ENCODE assay signal across 9 cellular contexts in the genomic region with DNA sequence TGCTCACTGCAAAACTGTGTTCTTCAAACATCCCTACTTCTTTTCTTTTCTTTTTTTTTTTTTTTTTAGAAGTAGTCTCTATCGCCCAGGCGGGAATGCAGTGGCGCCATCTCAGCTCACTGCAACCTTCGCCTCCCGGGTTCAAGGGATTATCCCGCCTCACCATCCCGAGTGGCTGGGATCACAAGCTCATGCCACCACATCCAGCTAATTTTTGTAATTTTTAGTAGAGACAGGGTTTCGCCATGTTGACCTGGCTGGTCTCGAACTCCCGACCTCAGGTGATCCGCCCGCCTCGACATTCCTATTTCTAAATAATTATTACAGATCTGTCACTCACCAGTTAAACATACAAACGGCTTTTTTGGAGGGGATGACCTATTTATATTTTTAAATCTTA. TPM values are rescaled to one million over a fixed set of nuclear protein-coding genes. Genes with fewer than 3 reads are reported as not detected.
DNase-seq lines count a peak whose midpoint lies in the region; ATAC-seq, FAIRE-seq and TF ChIP-seq lines count a peak whose summit lies in the region.
"Had no signal": no experiment of that assay in that cellular context is flagged by ENCODE, and none has a peak within 500 bp of the region (broad histone marks: within the 10 kb centered on the region; RNA-seq: fewer than 3 reads in every experiment).

No MANE protein-coding gene starts in this region.

- no peak overlapping the region for H4K5ac ChIP-seq in mesendoderm (ENCODE audit: low read length)

- no peak for FAIRE-seq in GM19239 (lab: Jason Lieb, UNC)

- H3K23ac ChIP-seq in mesendoderm (ENCODE audit: low read length) = no peak overlapping the region

- H3K4ac ChIP-seq in mesendoderm (ENCODE audit: low read depth, low read length) = no peak overlapping the region

- H2BK120ac ChIP-seq in mesendoderm (ENCODE audit: low read depth, low read length) = no peak overlapping the region

- H3K4me1 ChIP-seq in heart left ventricle (peaks cover 8 to 54% (median 37%) of the 10 kb centered on the region in 12 donors), mesendoderm (ENCODE audit: control insufficient read depth, low read depth, low read length) (peaks cover 6% of the 10 kb centered on the region), upper lobe of right lung (peaks cover 36% of the 10 kb centered on the region)

- ATAC-seq in heart left ventricle = no peak
- ATAC-seq in left ventricle myocardium superior = no peak
- no peak for ATAC-seq in upper lobe of right lung

- H3K56ac ChIP-seq in mesendoderm (ENCODE audit: low read length) = no peak overlapping the region

- no peak overlapping the region for H3K4me2 ChIP-seq in mesendoderm (ENCODE audit: low read length)

- H3K36me3 ChIP-seq in heart left ventricle (peaks cover 0 to 28% (median 6%) of the 10 kb centered on the region in 9 donors), brain microvascular endothelial cell (replicated peaks) (no peaks in the 10 kb centered on the region), mesendoderm (ENCODE audit: control insufficient read depth, insufficient read depth, low read length) (no peaks in the 10 kb centered on the region), upper lobe of right lung (peaks cover 31% of the 10 kb centered on the region)

- in situ Hi-C loops in brain microvascular endothelial cell (cut with HindIII; ENCODE audit: low pct_ligation_motif_present, low sequenced_read_pairs) = no loop called here

- peak overlapping the region; percentile 95 for H3K9ac ChIP-seq in mesendoderm (ENCODE audit: low read length)

- H3K27me3 ChIP-seq in heart left ventricle (no peaks in the 10 kb centered on the region), brain microvascular endothelial cell (replicated peaks) (no peaks in the 10 kb centered on the region), mesendoderm (ENCODE audit: insufficient read depth, low read length, poor library complexity) (no peaks in the 10 kb centered on the region), upper lobe of right lung (no peaks in the 10 kb centered on the region)

- H3K18ac ChIP-seq in mesendoderm (ENCODE audit: low read length) = no peak overlapping the region

- intact Hi-C loops in heart left ventricle (cut with DNase I) = loop anchor here in 2 of 10 donors (5.0 to 10.0 kb wide), 2 partner anchors 257 to 359 kb away; partner anchors contain the start of genes XAF1 (in 2 of the 2), C17orf100 (in 1 of the 2) and MED31 (in 1 of the 2)
- intact Hi-C loops in left ventricle myocardium superior (cut with micrococcal nuclease) = no loop called here
- intact Hi-C loops in upper lobe of right lung (cut with DNase I) = no loop called here

- H3K27ac ChIP-seq in heart left ventricle = peak overlapping the region in 4 of 12 donors; percentile 96 to 98 (median 98)
- H3K27ac ChIP-seq in brain microvascular endothelial cell = no peak overlapping the region
- H3K27ac ChIP-seq in mesendoderm (ENCODE audit: low read depth, low read length) = no peak overlapping the region
- no peak overlapping the region for H3K27ac ChIP-seq in upper lobe of right lung

- H3K4me3 ChIP-seq in heart left ventricle (peak overlapping the region; percentile 75 to 99 (median 91)), brain microvascular endothelial cell (ENCODE audit: low read depth, low read length) (peak overlapping the region; percentile 96), mesendoderm (ENCODE audit: low read length) (no peak overlapping the region), upper lobe of right lung (peak overlapping the region; percentile 94)

- no peak overlapping the region for H2BK15ac ChIP-seq in mesendoderm (replicated peaks; ENCODE audit: low read depth)

- peaks cover 23% of the 10 kb centered on the region for H3K79me2 ChIP-seq in mesendoderm (ENCODE audit: control insufficient read depth, insufficient read depth, low read length)

- DNase-seq in heart left ventricle = no peak
- DNase-seq in left ventricle myocardium superior = no peak
- DNase-seq in brain microvascular endothelial cell = no peak
- DNase-seq in mesendoderm = no peak
- no peak for DNase-seq in upper lobe of right lung
- no peak for DNase-seq in cerebellar nuclear complex (lab: John Stamatoyannopoulos, UW)
- no peak for DNase-seq in NCI-H1048 (lab: John Stamatoyannopoulos, UW)
- DNase-seq in GM19239 (ENCODE audit: insufficient read length, low spot score) = no peak

- H3K9me3 ChIP-seq in heart left ventricle (no peaks in the 10 kb centered on the region), upper lobe of right lung (no peaks in the 10 kb centered on the region)

- TF ChIP-seq POLR2A in heart left ventricle (IDR thresholded peaks at IDR 0.05) = no peak

- no peak for TF ChIP-seq CTCF in heart left ventricle (IDR thresholded peaks at IDR 0.05)
- TF ChIP-seq CTCF in brain microvascular endothelial cell (IDR thresholded peaks at IDR 0.05; ENCODE audit: low read depth, low read length, missing control alignments) = no peak
- TF ChIP-seq CTCF in upper lobe of right lung (IDR thresholded peaks at IDR 0.05) = no peak

- WGBS in heart left ventricle, 4 donors = 49 to 65% (median 52%) methylated on average over 14 of the region's 14 CpGs
- WGBS in mesendoderm (ENCODE audit: extremely low coverage, insufficient coverage, low lambda C conversion rate) = no CpG with 5 or more reads among the region's 14 CpGs

- H2BK5ac ChIP-seq in mesendoderm (ENCODE audit: low read length) = no peak overlapping the region

- H3K79me1 ChIP-seq in mesendoderm (ENCODE audit: low read length) = peaks cover 24% of the 10 kb centered on the region

- H4K8ac ChIP-seq in mesendoderm (ENCODE audit: low read depth, low read length) = no peak overlapping the region

- no peak overlapping the region for H2AK5ac ChIP-seq in mesendoderm (ENCODE audit: low read length)

RNA-seq across cellular contexts. Expression of gene RNASEK, which starts 1.0 kb away (rescaled TPM):
- total RNA-seq in heart left ventricle = 100 to 1,000 TPM; 149 to 255 (median 171) TPM
- polyA plus RNA-seq in heart left ventricle = 100 to 1,000 TPM; 290 to 387 TPM
- total RNA-seq in left ventricle myocardium superior = 174 TPM
- 250 TPM for polyA plus RNA-seq in mesendoderm (2013, experiment 1 of 2)
- 245 TPM for polyA plus RNA-seq in mesendoderm (2013, experiment 2 of 2)
- total RNA-seq in upper lobe of right lung = 284 TPM

RNA-seq across cellular contexts. Expression of gene BCL6B, which starts 11.4 kb away (rescaled TPM):
- total RNA-seq in heart left ventricle (10 to 100 TPM in 6 of 9 donors, 1 to 10 TPM in 3; 9.0 to 32.8 (median 14.9) TPM), left ventricle myocardium superior (13.1 TPM), upper lobe of right lung (42.6 TPM)
- polyA plus RNA-seq in heart left ventricle = 10 to 100 TPM in 1 of 2 donors, 1 to 10 TPM in 1; 5.9 to 10.3 TPM
- 0.87 TPM for polyA plus RNA-seq in mesendoderm (2013, experiment 1 of 2)
- 1.1 TPM for polyA plus RNA-seq in mesendoderm (2013, experiment 2 of 2)

RNA-seq across cellular contexts. Expression of gene ALOX12, which starts 15.6 kb away (rescaled TPM):
- total RNA-seq in heart left ventricle = under 1 TPM in 1 of 9 donors, not detected in 8; 0.44 TPM
- polyA plus RNA-seq in heart left ventricle = not detected
- not detected for total RNA-seq in left ventricle myocardium superior
- 0.95 TPM for polyA plus RNA-seq in mesendoderm (2013, experiment 1 of 2)
- 0.87 TPM for polyA plus RNA-seq in mesendoderm (2013, experiment 2 of 2)
- 0.17 TPM for total RNA-seq in upper lobe of right lung
- total RNA-seq: activated CD8-positive, alpha-beta memory T cell treated with anti-CD3 and anti-CD28 coated beads for 36 hours had no signal

RNA-seq across cellular contexts. Expression of gene SLC16A13, which starts 24.4 kb away (rescaled TPM):
- total RNA-seq in heart left ventricle = 1 to 10 TPM in 8 of 9 donors, under 1 TPM in 1; 0.83 to 2.1 (median 1.1) TPM
- under 1 TPM; 0.87 to 0.95 TPM for polyA plus RNA-seq in heart left ventricle
- 1.2 TPM for total RNA-seq in left ventricle myocardium superior
- 5.8 TPM for polyA plus RNA-seq in mesendoderm (2013, experiment 1 of 2)
- polyA plus RNA-seq in mesendoderm (2013, experiment 2 of 2) = 5.3 TPM
- total RNA-seq in upper lobe of right lung = 10.1 TPM

RNA-seq across cellular contexts. Expression of gene SLC16A11, which starts 32.5 kb away (rescaled TPM):
- under 1 TPM in 8 of 9 donors, not detected in 1; 0.19 to 1.00 (median 0.79) TPM for total RNA-seq in heart left ventricle
- polyA plus RNA-seq in heart left ventricle = 1 to 10 TPM in 1 of 2 donors, under 1 TPM in 1; 0.68 to 1.4 TPM
- total RNA-seq in left ventricle myocardium superior = 0.47 TPM
- polyA plus RNA-seq in mesendoderm (2013, experiment 1 of 2) = 0.06 TPM
- polyA plus RNA-seq in mesendoderm (2013, experiment 2 of 2) = 0.03 TPM
- 6.8 TPM for total RNA-seq in upper lobe of right lung
